In genomic region chr16:29678691-29679267, GRCh38 we compare ENCODE assay signal across 8 cellular contexts. TPM values are rescaled to one million over a fixed set of nuclear protein-coding genes. Genes with fewer than 3 reads are reported as not detected.
DNase-seq lines count a peak whose midpoint lies in the region; ATAC-seq and TF ChIP-seq lines count a peak whose summit lies in the region.

TSS of gene QPRT (plus strand) at chr16:29679180. CDS start at chr16:29679198, 18 bp downstream.

- no peaks in the 10 kb centered on the region for H3K9me3 Mint-ChIP-seq in activated CD4-positive, alpha-beta T cell treated with anti-CD3 and anti-CD28 coated beads, Interleukin-2, amount 10 ng/mL, durations not matched to agents 24 days and 14 days
- no peaks in the 10 kb centered on the region for H3K9me3 Mint-ChIP-seq in stimulated activated memory B cell treated with anti-CD40 and anti-IgM and Interleukin-4, amounts not matched to agents 10 μg/mL and 1 μg/mL and 100 μg/mL, for 72 hours

- peak; percentile 49 for ATAC-seq in stimulated activated memory B cell treated with anti-CD40 and anti-IgM and Interleukin-4, amounts not matched to agents 10 μg/mL and 1 μg/mL and 100 μg/mL, for 72 hours
- ATAC-seq in GM19452 (IDR thresholded peaks at IDR 0.05; ENCODE audit: unreplicated experiment) (no peak), GM21825 (IDR thresholded peaks at IDR 0.05; ENCODE audit: unreplicated experiment) (no peak)

- peaks cover 23% of the 10 kb centered on the region for H3K4me1 Mint-ChIP-seq in activated CD4-positive, alpha-beta T cell treated with anti-CD3 and anti-CD28 coated beads, Interleukin-2, amount 10 ng/mL, durations not matched to agents 24 days and 14 days
- peaks cover 28% of the 10 kb centered on the region for H3K4me1 Mint-ChIP-seq in stimulated activated memory B cell treated with anti-CD40 and anti-IgM and Interleukin-4, amounts not matched to agents 10 μg/mL and 1 μg/mL and 100 μg/mL, for 72 hours

- no peak for TF ChIP-seq CTCF in brain microvascular endothelial cell (IDR thresholded peaks at IDR 0.05; ENCODE audit: low read depth, low read length, missing control alignments)

- no peaks in the 10 kb centered on the region for H3K36me3 Mint-ChIP-seq in activated CD4-positive, alpha-beta T cell treated with anti-CD3 and anti-CD28 coated beads, Interleukin-2, amount 10 ng/mL, durations not matched to agents 24 days and 14 days (ENCODE audit: low read depth)
- H3K36me3 Mint-ChIP-seq in stimulated activated memory B cell treated with anti-CD40 and anti-IgM and Interleukin-4, amounts not matched to agents 10 μg/mL and 1 μg/mL and 100 μg/mL, for 72 hours: no peaks in the 10 kb centered on the region

- peak within 1 kb of the TSS; percentile 58 for H3K4me3 ChIP-seq in brain microvascular endothelial cell (ENCODE audit: low read depth, low read length)

- H3K4me3 Mint-ChIP-seq in activated CD4-positive, alpha-beta T cell treated with anti-CD3 and anti-CD28 coated beads, Interleukin-2, amount 10 ng/mL, durations not matched to agents 24 days and 14 days: peak within 1 kb of the TSS; percentile 80
- H3K4me3 Mint-ChIP-seq in stimulated activated memory B cell treated with anti-CD40 and anti-IgM and Interleukin-4, amounts not matched to agents 10 μg/mL and 1 μg/mL and 100 μg/mL, for 72 hours: peak within 1 kb of the TSS; percentile 76

- DNase-seq in activated CD4-positive, alpha-beta T cell treated with anti-CD3 and anti-CD28 coated beads, Interleukin-2, amount 10 ng/mL, durations not matched to agents 24 days and 14 days: no peak
- DNase-seq in activated CD4-positive, alpha-beta T cell treated with anti-CD3 and anti-CD28 coated beads, Interleukin-2, amount 50 U/mL, for 48 hours: no peak
- peak; percentile 67 to 77 for DNase-seq in NCI-H526 (lab: John Stamatoyannopoulos, UW)
- DNase-seq in brain microvascular endothelial cell: peak; percentile 28
- peak; percentile 98 for DNase-seq in islet precursor cell

- in situ Hi-C loops in brain microvascular endothelial cell (cut with HindIII; ENCODE audit: low pct_ligation_motif_present, low sequenced_read_pairs): no loop called here

- H3K27ac ChIP-seq in brain microvascular endothelial cell: no peak within 1 kb of the TSS

- H3K27me3 Mint-ChIP-seq in activated CD4-positive, alpha-beta T cell treated with anti-CD3 and anti-CD28 coated beads, Interleukin-2, amount 10 ng/mL, durations not matched to agents 24 days and 14 days: no peaks in the 10 kb centered on the region
- H3K27me3 Mint-ChIP-seq in stimulated activated memory B cell treated with anti-CD40 and anti-IgM and Interleukin-4, amounts not matched to agents 10 μg/mL and 1 μg/mL and 100 μg/mL, for 72 hours: no peaks in the 10 kb centered on the region

- intact Hi-C loops in activated CD4-positive, alpha-beta T cell treated with anti-CD3 and anti-CD28 coated beads, Interleukin-2, amount 10 ng/mL, durations not matched to agents 24 days and 14 days (cut with micrococcal nuclease): no loop called here

- peak within 1 kb of the TSS; percentile 86 for H3K27ac Mint-ChIP-seq in activated CD4-positive, alpha-beta T cell treated with anti-CD3 and anti-CD28 coated beads, Interleukin-2, amount 10 ng/mL, durations not matched to agents 24 days and 14 days
- peak within 1 kb of the TSS; percentile 63 for H3K27ac Mint-ChIP-seq in stimulated activated memory B cell treated with anti-CD40 and anti-IgM and Interleukin-4, amounts not matched to agents 10 μg/mL and 1 μg/mL and 100 μg/mL, for 72 hours

- H3K27me3 ChIP-seq in brain microvascular endothelial cell (replicated peaks): no peaks in the 10 kb centered on the region

- H3K36me3 ChIP-seq in brain microvascular endothelial cell (replicated peaks): no peaks in the 10 kb centered on the region

RNA-seq across cellular contexts. Expression of gene QPRT, which starts in this region (rescaled TPM):
- 5.8 and 6.3 TPM in 2 replicates for total RNA-seq in activated CD4-positive, alpha-beta T cell treated with anti-CD3 and anti-CD28 coated beads, Interleukin-2, amount 10 ng/mL, durations not matched to agents 24 days and 14 days

Comparison
In these comparisons a context has a peak if more than half of its experiments do, and no peak if none do; other contexts are left out.
1. DNase-seq: peak in NCI-H526 (2 of 2), brain microvascular endothelial cell (single experiment) and islet precursor cell (single experiment); none in activated CD4-positive, alpha-beta T cell treated with anti-CD3 and anti-CD28 coated beads, Interleukin-2, amount 10 ng/mL, durations not matched to agents 24 days and 14 days (single experiment) and activated CD4-positive, alpha-beta T cell treated with anti-CD3 and anti-CD28 coated beads, Interleukin-2, amount 50 U/mL, for 48 hours (0 of 2).